17 cellular contexts compared by ENCODE assay signal in genomic region chr5:83270311-83270710, GRCh38.
A peak's percentile ranks its signal among the peaks of the same experiment; 100 is the strongest.
DNase-seq lines count a peak whose midpoint lies in the region; TF ChIP-seq lines count a peak whose summit lies in the region.
"Had no signal": no experiment of that assay in that cellular context is flagged by ENCODE, and none has a peak within 500 bp of the region (broad histone marks: within the 10 kb centered on the region; RNA-seq: fewer than 3 reads in every experiment).

No MANE protein-coding gene starts in this region.

- DNase-seq in NCI-H82 treated with DMSO at 0.1 percent for 48 hours (lab: John Stamatoyannopoulos, UW; ENCODE audit: unreplicated experiment) (peak; percentile 70), neural progenitor cell (ENCODE audit: low spot score) (peak; percentile 19), foreskin melanocyte (no peak), mucosa of gallbladder (ENCODE audit: low spot score) (no peak), glutamatergic neuron (no peak)
- no peak for DNase-seq in activated CD4-positive, alpha-beta T cell treated with anti-CD3 and anti-CD28 coated beads, Interleukin-2, amount 50 U/mL, for 48 hours
- DNase-seq: C1 segment of cervical spinal cord; Calu3; CD4-positive, alpha-beta memory T cell; COR-L47; DMS53; DMS79 treated with DMSO at 0.1 percent for 48 hours; GF-D8; GOT3; H7; HCEC 1CT had no signal

- intact Hi-C loops in dendritic cell treated with granulocyte-macrophage colony-stimulating factor and Interleukin-4, amounts not matched to agents 40 ng/mL and 50 ng/mL, for 4 days (cut with micrococcal nuclease): no loop called here

- no peak overlapping the region for H3K9ac ChIP-seq in neural progenitor cell

- peaks cover 6% of the 10 kb centered on the region for H3K36me3 Mint-ChIP-seq in dendritic cell treated with granulocyte-macrophage colony-stimulating factor and Interleukin-4, amounts not matched to agents 40 ng/mL and 50 ng/mL, for 4 days (ENCODE audit: low read depth)
- H3K36me3 Mint-ChIP-seq in neural progenitor cell (no peaks in the 10 kb centered on the region), glutamatergic neuron (ENCODE audit: unreplicated experiment) (no peaks in the 10 kb centered on the region)

- H3K4me3 Mint-ChIP-seq in dendritic cell treated with granulocyte-macrophage colony-stimulating factor and Interleukin-4, amounts not matched to agents 40 ng/mL and 50 ng/mL, for 4 days: no peak overlapping the region
- H3K4me3 Mint-ChIP-seq in neural progenitor cell: no peak overlapping the region
- no peak overlapping the region for H3K4me3 Mint-ChIP-seq in glutamatergic neuron (ENCODE audit: unreplicated experiment)
- H3K4me3 Mint-ChIP-seq: CD4-positive, alpha-beta memory T cell had no signal

- H3K27me3 ChIP-seq in neural progenitor cell: no peaks in the 10 kb centered on the region

- H2AFZ ChIP-seq in neural progenitor cell (replicated peaks): no peak overlapping the region

- H3K4me1 Mint-ChIP-seq in dendritic cell treated with granulocyte-macrophage colony-stimulating factor and Interleukin-4, amounts not matched to agents 40 ng/mL and 50 ng/mL, for 4 days (ENCODE audit: low read depth): peaks cover 16% of the 10 kb centered on the region
- peaks cover 16% of the 10 kb centered on the region for H3K4me1 Mint-ChIP-seq in neural progenitor cell
- no peaks in the 10 kb centered on the region for H3K4me1 Mint-ChIP-seq in glutamatergic neuron (ENCODE audit: low read depth, unreplicated experiment)
- H3K4me1 Mint-ChIP-seq: CD4-positive, alpha-beta memory T cell had no signal

- H3K9me3 Mint-ChIP-seq in dendritic cell treated with granulocyte-macrophage colony-stimulating factor and Interleukin-4, amounts not matched to agents 40 ng/mL and 50 ng/mL, for 4 days: peaks cover 26% of the 10 kb centered on the region
- H3K9me3 Mint-ChIP-seq in neural progenitor cell: peaks cover 15% of the 10 kb centered on the region
- peaks cover 4% of the 10 kb centered on the region for H3K9me3 Mint-ChIP-seq in glutamatergic neuron (ENCODE audit: unreplicated experiment)

- no peak overlapping the region for H3K4me2 ChIP-seq in neural progenitor cell

- H3K27ac ChIP-seq in neural progenitor cell: no peak overlapping the region

- H3K4me1 ChIP-seq in neural progenitor cell: peaks cover 7% of the 10 kb centered on the region

- no peaks in the 10 kb centered on the region for H3K9me3 ChIP-seq in neural progenitor cell (ENCODE audit: low read depth)

- H3K27me3 Mint-ChIP-seq in dendritic cell treated with granulocyte-macrophage colony-stimulating factor and Interleukin-4, amounts not matched to agents 40 ng/mL and 50 ng/mL, for 4 days: no peaks in the 10 kb centered on the region
- H3K27me3 Mint-ChIP-seq in neural progenitor cell (ENCODE audit: insufficient read depth, low read depth) (peaks cover 2% of the 10 kb centered on the region), glutamatergic neuron (ENCODE audit: unreplicated experiment) (no peaks in the 10 kb centered on the region)
- H3K27me3 Mint-ChIP-seq: CD4-positive, alpha-beta memory T cell had no signal

- H3K27ac Mint-ChIP-seq in dendritic cell treated with granulocyte-macrophage colony-stimulating factor and Interleukin-4, amounts not matched to agents 40 ng/mL and 50 ng/mL, for 4 days: peak overlapping the region; percentile 1
- H3K27ac Mint-ChIP-seq in neural progenitor cell: no peak overlapping the region
- no peak overlapping the region for H3K27ac Mint-ChIP-seq in glutamatergic neuron (ENCODE audit: unreplicated experiment)
- H3K27ac Mint-ChIP-seq: CD4-positive, alpha-beta memory T cell had no signal

- H3K79me2 ChIP-seq in neural progenitor cell (ENCODE audit: low read depth): no peaks in the 10 kb centered on the region

- no peaks in the 10 kb centered on the region for H3K36me3 ChIP-seq in neural progenitor cell

- H4K20me1 ChIP-seq in neural progenitor cell (ENCODE audit: low read depth): no peaks in the 10 kb centered on the region

- TF ChIP-seq CTCF in neural progenitor cell (IDR thresholded peaks at IDR 0.05) (no peak), glutamatergic neuron (IDR thresholded peaks at IDR 0.05; ENCODE audit: partially characterized antibody, unreplicated experiment) (no peak)

- H3K4me3 ChIP-seq in neural progenitor cell: no peak overlapping the region

- peaks cover 6% of the 10 kb centered on the region for H3F3A ChIP-seq in neural progenitor cell (ENCODE audit: low read depth)

Comparison
In these comparisons a context has a peak if more than half of its experiments do, and no peak if none do; other contexts are left out.
1. DNase-seq: peak in NCI-H82 treated with DMSO at 0.1 percent for 48 hours (single experiment) and neural progenitor cell (single experiment); none in foreskin melanocyte (single experiment), mucosa of gallbladder (single experiment), glutamatergic neuron (single experiment) and activated CD4-positive, alpha-beta T cell treated with anti-CD3 and anti-CD28 coated beads, Interleukin-2, amount 50 U/mL, for 48 hours (0 of 2).